ENCODE assay signal across 10 cellular contexts in genomic region chr7:144027070-144027469, GRCh38. TPM values are rescaled to one million over a fixed set of nuclear protein-coding genes. Genes with fewer than 3 reads are reported as not detected.
DNase-seq lines count a peak whose midpoint lies in the region; ATAC-seq lines count a peak whose summit lies in the region.
"Had no signal": no experiment of that assay in that cellular context is flagged by ENCODE, and none has a peak within 500 bp of the region (broad histone marks: within the 10 kb centered on the region; RNA-seq: fewer than 3 reads in every experiment).

No MANE protein-coding gene starts in this region.

- no peak overlapping the region for H3K23ac ChIP-seq in mesenchymal stem cell (ENCODE audit: low read length in 2 of 2)

- H3K36me3 ChIP-seq in mesenchymal stem cell (ENCODE audit: control insufficient read depth in 1 of 2, insufficient read depth in 2 of 2, low read depth in 1 of 2, low read length in 2 of 2) = no peaks in the 10 kb centered on the region

- no peak overlapping the region for H3K18ac ChIP-seq in mesenchymal stem cell (ENCODE audit: low read depth in 1 of 2, low read length in 2 of 2)

- H3K27ac ChIP-seq in mesenchymal stem cell (ENCODE audit: low read length, poor library complexity, severe bottlenecking) = no peak overlapping the region

- no peak overlapping the region for H2BK5ac ChIP-seq in mesenchymal stem cell (ENCODE audit: low read depth, low read length, poor library complexity, severe bottlenecking)

- H3K4me1 ChIP-seq in mesenchymal stem cell (ENCODE audit: control insufficient read depth, insufficient read depth, low read depth, low read length) = no peaks in the 10 kb centered on the region

- H3K4ac ChIP-seq in mesenchymal stem cell (ENCODE audit: low read depth in 1 of 2, low read length in 2 of 2) = no peak overlapping the region

- no peak overlapping the region for H2BK12ac ChIP-seq in mesenchymal stem cell (ENCODE audit: low read length in 2 of 2)

- no peak overlapping the region for H2AFZ ChIP-seq in mesenchymal stem cell (ENCODE audit: low read depth, low read length)

- no peak overlapping the region for H3K4me2 ChIP-seq in mesenchymal stem cell (ENCODE audit: low read length, poor library complexity, severe bottlenecking)

- no peak overlapping the region for H2BK15ac ChIP-seq in mesenchymal stem cell (ENCODE audit: low read depth, poor library complexity, severe bottlenecking)

- no peak for ATAC-seq in HG02763 (IDR thresholded peaks at IDR 0.05; ENCODE audit: unreplicated experiment)
- ATAC-seq in HG03280 (IDR thresholded peaks at IDR 0.05; ENCODE audit: unreplicated experiment) = no peak
- ATAC-seq in HG03159 (IDR thresholded peaks at IDR 0.05; ENCODE audit: unreplicated experiment) = no peak
- ATAC-seq in HG03378 (IDR thresholded peaks at IDR 0.05; ENCODE audit: unreplicated experiment) = no peak

- no peak overlapping the region for H3K4me3 ChIP-seq in mesenchymal stem cell (ENCODE audit: insufficient read depth in 1 of 2, low read depth in 1 of 2, low read length in 2 of 2)

- H2BK120ac ChIP-seq in mesenchymal stem cell (ENCODE audit: low read depth, low read length) = no peak overlapping the region

- WGBS in mesenchymal stem cell = 50% methylated on average over 1 of the region's 3 CpGs

- H3K9ac ChIP-seq in mesenchymal stem cell (ENCODE audit: low read length) = no peak overlapping the region

- H3K27me3 ChIP-seq in mesenchymal stem cell (ENCODE audit: control insufficient read depth in 1 of 2, insufficient read depth in 1 of 2, low read length in 2 of 2) = no peaks in the 10 kb centered on the region

- H3K14ac ChIP-seq in mesenchymal stem cell (ENCODE audit: low read length in 2 of 2) = no peak overlapping the region

- H2AK5ac ChIP-seq in mesenchymal stem cell (ENCODE audit: low read length, severe bottlenecking) = no peak overlapping the region

- no peaks in the 10 kb centered on the region for H3K79me1 ChIP-seq in mesenchymal stem cell (replicated peaks; ENCODE audit: low read length, poor library complexity, severe bottlenecking)

- no peaks in the 10 kb centered on the region for H3K9me3 ChIP-seq in mesenchymal stem cell (ENCODE audit: control insufficient read depth, low read length)

- H4K91ac ChIP-seq in mesenchymal stem cell (ENCODE audit: low read length) = no peak overlapping the region

- DNase-seq in Ammon's horn (ENCODE audit: low spot score) = peak; percentile 34
- peak; percentile 67 for DNase-seq in LHCN-M2 (ENCODE audit: low read depth)
- peak; percentile 10 for DNase-seq in cerebellum (ENCODE audit: low spot score)
- peak; percentile 54 for DNase-seq in mesenchymal stem cell
- DNase-seq: activated naive CD4-positive, alpha-beta T cell treated with anti-CD3 and anti-CD28 coated beads for 36 hours; NCI-H2029 had no signal

- H4K8ac ChIP-seq in mesenchymal stem cell (ENCODE audit: low read length) = no peak overlapping the region

RNA-seq across cellular contexts. Expression of gene OR2A5, which starts 21.7 kb away (rescaled TPM):
- total RNA-seq in LHCN-M2 (2014; rRNA removed) (not detected in 2 replicates), cerebellum (not detected)
- not detected for polyA plus RNA-seq in LHCN-M2 (2012)
- polyA plus RNA-seq in mesenchymal stem cell (2013, experiment 1 of 2) = not detected
- not detected for polyA plus RNA-seq in mesenchymal stem cell (2013, experiment 2 of 2)
- total RNA-seq: activated naive CD4-positive, alpha-beta T cell treated with anti-CD3 and anti-CD28 coated beads for 36 hours had no signal

RNA-seq across cellular contexts. Expression of gene OR6B1, which starts 26.9 kb away (rescaled TPM):
- total RNA-seq in LHCN-M2 (2014; rRNA removed) = not detected in 2 replicates
- not detected for polyA plus RNA-seq in LHCN-M2 (2012)
- total RNA-seq in cerebellum = not detected
- not detected for polyA plus RNA-seq in mesenchymal stem cell (2013, experiment 1 of 2)
- not detected for polyA plus RNA-seq in mesenchymal stem cell (2013, experiment 2 of 2)
- total RNA-seq: activated naive CD4-positive, alpha-beta T cell treated with anti-CD3 and anti-CD28 coated beads for 36 hours had no signal

RNA-seq across cellular contexts. Expression of gene OR2A25, which starts 42.5 kb away (rescaled TPM):
- total RNA-seq in LHCN-M2 (2014; rRNA removed) (not detected in 2 replicates), cerebellum (not detected)
- polyA plus RNA-seq in LHCN-M2 (2012) = not detected
- not detected for polyA plus RNA-seq in mesenchymal stem cell (2013, experiment 1 of 2)
- polyA plus RNA-seq in mesenchymal stem cell (2013, experiment 2 of 2) = not detected
- total RNA-seq: activated naive CD4-positive, alpha-beta T cell treated with anti-CD3 and anti-CD28 coated beads for 36 hours had no signal

RNA-seq across cellular contexts. Expression of gene OR2A12, which starts 59.0 kb away (rescaled TPM):
- total RNA-seq in LHCN-M2 (2014; rRNA removed) (not detected in 2 replicates), cerebellum (not detected)
- not detected for polyA plus RNA-seq in LHCN-M2 (2012)
- not detected for polyA plus RNA-seq in mesenchymal stem cell (2013, experiment 1 of 2)
- polyA plus RNA-seq in mesenchymal stem cell (2013, experiment 2 of 2) = not detected
- total RNA-seq: activated naive CD4-positive, alpha-beta T cell treated with anti-CD3 and anti-CD28 coated beads for 36 hours had no signal

Comparison
In these comparisons a context has a peak if more than half of its experiments do, and no peak if none do; other contexts are left out.
1. DNase-seq: peak in every context shown above with its lines; median percentile 67 in LHCN-M2; 54 in mesenchymal stem cell; 34 in Ammon's horn; 10 in cerebellum.